In genomic region chr2:109168080-109168479, GRCh38 we compare ENCODE assay signal across 15 cellular contexts.
"Had no signal": no experiment of that assay in that cellular context is flagged by ENCODE, and none has a peak within 500 bp of the region (broad histone marks: within the 10 kb centered on the region; RNA-seq: fewer than 3 reads in every experiment).

No MANE protein-coding gene starts in this region.

- H3K36me3 ChIP-seq: pancreas had no signal

- H3K27ac Mint-ChIP-seq: activated CD8-positive, alpha-beta T cell treated with anti-CD3 and anti-CD28 coated beads, Interleukin-2, amount 10 ng/mL, durations not matched to agents 7 days and 5 days; activated naive CD4-positive, alpha-beta T cell treated with anti-CD3 and anti-CD28 coated beads for 36 hours; activated T-cell treated with anti-CD3 and anti-CD28 coated beads, Interleukin-2, amount 50 U/mL, for 24 hours; natural killer cell; stimulated activated naive B cell treated with anti-CD40 and anti-IgM and Interleukin-4, amounts not matched to agents 10 μg/mL and 1 μg/mL and 100 μg/mL, for 72 hours; T-helper 2 cell treated with Interferon-gamma antibody and Interleukin-4, amounts not matched to agents 5 μg/mL and 100 μg/mL, for 36 hours; WTC11 had no signal

- H3K4me3 ChIP-seq: pancreas had no signal

- H3K9me3 Mint-ChIP-seq: activated naive CD4-positive, alpha-beta T cell treated with anti-CD3 and anti-CD28 coated beads for 36 hours; activated T-cell treated with anti-CD3 and anti-CD28 coated beads, Interleukin-2, amount 50 U/mL, for 24 hours; natural killer cell; stimulated activated naive B cell treated with anti-CD40 and anti-IgM and Interleukin-4, amounts not matched to agents 10 μg/mL and 1 μg/mL and 100 μg/mL, for 72 hours; T-helper 2 cell treated with Interferon-gamma antibody and Interleukin-4, amounts not matched to agents 5 μg/mL and 100 μg/mL, for 36 hours had no signal

- ATAC-seq: activated CD8-positive, alpha-beta T cell treated with anti-CD3 and anti-CD28 coated beads, Interleukin-2, amount 10 ng/mL, durations not matched to agents 7 days and 5 days; left cardiac atrium; natural killer cell; pancreas; sciatic nerve; stimulated activated naive B cell treated with anti-CD40 and anti-IgM and Interleukin-4, amounts not matched to agents 10 μg/mL and 1 μg/mL and 100 μg/mL, for 72 hours; WTC11 had no signal

- H3K27me3 ChIP-seq: pancreas had no signal

- H3K36me3 Mint-ChIP-seq: natural killer cell, WTC11 had no signal

- H3K9me3 ChIP-seq: pancreas, SK-N-SH had no signal

- H3K4me3 Mint-ChIP-seq: activated CD8-positive, alpha-beta T cell treated with anti-CD3 and anti-CD28 coated beads, Interleukin-2, amount 10 ng/mL, durations not matched to agents 7 days and 5 days; activated naive CD4-positive, alpha-beta T cell treated with anti-CD3 and anti-CD28 coated beads for 36 hours; activated T-cell treated with anti-CD3 and anti-CD28 coated beads, Interleukin-2, amount 50 U/mL, for 24 hours; natural killer cell; stimulated activated naive B cell treated with anti-CD40 and anti-IgM and Interleukin-4, amounts not matched to agents 10 μg/mL and 1 μg/mL and 100 μg/mL, for 72 hours; T-helper 2 cell treated with Interferon-gamma antibody and Interleukin-4, amounts not matched to agents 5 μg/mL and 100 μg/mL, for 36 hours; WTC11 had no signal

- H3K27me3 Mint-ChIP-seq: activated T-cell treated with anti-CD3 and anti-CD28 coated beads, Interleukin-2, amount 50 U/mL, for 24 hours; stimulated activated naive B cell treated with anti-CD40 and anti-IgM and Interleukin-4, amounts not matched to agents 10 μg/mL and 1 μg/mL and 100 μg/mL, for 72 hours had no signal

- DNase-seq: activated CD4-positive, alpha-beta T cell treated with anti-CD3 and anti-CD28 coated beads for 48 hours; activated CD8-positive, alpha-beta T cell treated with anti-CD3 and anti-CD28 coated beads, Interleukin-2, amount 10 ng/mL, durations not matched to agents 7 days and 5 days; activated naive CD4-positive, alpha-beta T cell treated with anti-CD3 and anti-CD28 coated beads for 36 hours; activated T-cell treated with anti-CD3 and anti-CD28 coated beads, Interleukin-2, amount 50 U/mL, for 24 hours; cerebellar nuclear complex; dermis blood vessel endothelial cell; left cardiac atrium; natural killer cell; pancreas; SK-N-SH; stimulated activated naive B cell treated with anti-CD40 and anti-IgM and Interleukin-4, amounts not matched to agents 10 μg/mL and 1 μg/mL and 100 μg/mL, for 72 hours had no signal

- H3K27ac ChIP-seq: epithelial cell of prostate, pancreas had no signal
